ENCODE assay signal across 20 cellular contexts in genomic region chr16:54591816-54592246, GRCh38.
A peak's percentile ranks its signal among the peaks of the same experiment; 100 is the strongest.
DNase-seq lines count a peak whose midpoint lies in the region; ATAC-seq, FAIRE-seq and TF ChIP-seq lines count a peak whose summit lies in the region.
"Had no signal": no experiment of that assay in that cellular context is flagged by ENCODE, and none has a peak within 500 bp of the region (broad histone marks: within the 10 kb centered on the region; RNA-seq: fewer than 3 reads in every experiment).

No MANE protein-coding gene starts in this region.

- no peaks in the 10 kb centered on the region for H3K9me3 ChIP-seq in H1 (ENCODE audit: insufficient read depth in 2 of 2, low read depth in 1 of 2, low read length in 1 of 2)
- H3K9me3 ChIP-seq in neuronal stem cell (replicated peaks in 1 of 2; ENCODE audit: control insufficient read depth in 2 of 2, insufficient read depth in 1 of 2, low read depth in 1 of 2, low read length in 2 of 2) = no peaks in the 10 kb centered on the region
- H3K9me3 ChIP-seq: BE2C, Peyer's patch had no signal

- H3K23ac ChIP-seq in H1 (ENCODE audit: insufficient read length) = no peak overlapping the region
- no peak overlapping the region for H3K23ac ChIP-seq in neuronal stem cell (ENCODE audit: low read depth, low read length, poor library complexity)

- H4K5ac ChIP-seq in H1 (ENCODE audit: insufficient read length, low read depth, low read length) = no peak overlapping the region

- CTCF ChIA-PET in HEK293T (lab: Yijun Ruan, JAX) (no interaction called here), H1 (lab: Charles Lee; ENCODE audit: partially characterized antibody) (no interaction called here)

- H4K8ac ChIP-seq in H1 (ENCODE audit: extremely low read depth, insufficient read depth, low read length) = no peak overlapping the region
- no peak overlapping the region for H4K8ac ChIP-seq in neuronal stem cell (ENCODE audit: low read depth, low read length)

- FAIRE-seq in H1 (lab: Jason Lieb, UNC) = peak; percentile 52
- FAIRE-seq: GM12891 had no signal

- H4K20me1 ChIP-seq in GM23338 (replicated peaks; ENCODE audit: insufficient read depth) (no peaks in the 10 kb centered on the region), H1 (replicated peaks in 1 of 2; ENCODE audit: control insufficient read depth in 1 of 2, insufficient read depth in 2 of 2, low read length in 2 of 2) (no peaks in the 10 kb centered on the region)

- no peaks in the 10 kb centered on the region for H3K9me3 Mint-ChIP-seq in GM23338

- H3K36me3 Mint-ChIP-seq in GM23338 (ENCODE audit: low read depth) = no peaks in the 10 kb centered on the region

- H3K14ac ChIP-seq in H1 (ENCODE audit: insufficient read length) (no peak overlapping the region), neuronal stem cell (ENCODE audit: low read length) (no peak overlapping the region)

- H3K27ac ChIP-seq in GM23338 (ENCODE audit: low read depth) = no peak overlapping the region
- no peak overlapping the region for H3K27ac ChIP-seq in H1 (ENCODE audit: low read depth, low read length)
- H3K27ac ChIP-seq in neuronal stem cell (replicated peaks; ENCODE audit: low read length) = no peak overlapping the region
- H3K27ac ChIP-seq: GM23248, Peyer's patch had no signal

- DNase-seq in GM23338 (ENCODE audit: low spot score) (no peak), HEK293T (ENCODE audit: extremely low spot score) (peak; percentile 27), H1 (ENCODE audit: low read depth in 1 of 2, low spot score in 2 of 2) (peak in 1 of 2 experiments; percentile 27), neuronal stem cell (ENCODE audit: low spot score) (no peak), HCEC 1CT (no peak), sciatic nerve (ENCODE audit: low spot score) (no peak), DMS153 (lab: John Stamatoyannopoulos, UW) (no peak)
- DNase-seq: BE2C, DMS79 treated with DMSO at 0.1 percent for 48 hours, GM23248, KG1, NCI-H1092 treated with DMSO at 0.1 percent for 48 hours, NCI-H1694 treated with DMSO at 0.1 percent for 48 hours, NCI-H2107, NCI-H2227 treated with DMSO at 0.1 percent for 48 hours, NCI-H510A treated with DMSO at 0.1 percent for 48 hours, NCI-H774, Peyer's patch had no signal

- H3K9me2 ChIP-seq in GM23338 (ENCODE audit: insufficient read depth) = no peaks in the 10 kb centered on the region

- H3K4me1 Mint-ChIP-seq in GM23338 = peaks cover 60% of the 10 kb centered on the region

- H3K4ac ChIP-seq in H1 (replicated peaks; ENCODE audit: insufficient read length, low read depth, low read length) (no peak overlapping the region), neuronal stem cell (ENCODE audit: low read length) (no peak overlapping the region)

- TF ChIP-seq CTCF in GM23338 (conservative IDR thresholded peaks at IDR 0.05; ENCODE audit: low read depth in 2 of 2) (no peak), H1 (IDR thresholded peaks at IDR 0.05; ENCODE audit: control extremely low read depth in 1 of 3, insufficient read depth in 1 of 3, low read depth in 1 of 3, low read length in 3 of 3) (no peak)

- intact Hi-C loops in sciatic nerve (cut with DNase I) = no loop called here

- POLR2A ChIA-PET in HEK293T (lab: Yijun Ruan, JAX) = no interaction called here
- POLR2A ChIA-PET in H1 (lab: Charles Lee; ENCODE audit: partially characterized antibody) = no interaction called here

- no peaks in the 10 kb centered on the region for H3K23me2 ChIP-seq in H1 (ENCODE audit: low read depth, low read length)

- peaks cover 33% of the 10 kb centered on the region for H3K4me1 ChIP-seq in GM23338 (ENCODE audit: insufficient read depth)
- peaks cover 5 to 30% (median 20%) of the 10 kb centered on the region in 4 experiments for H3K4me1 ChIP-seq in H1 (replicated peaks in 1 of 4; ENCODE audit: control insufficient read depth in 3 of 4, insufficient read depth in 4 of 4, low read length in 3 of 4)
- H3K4me1 ChIP-seq in neuronal stem cell (ENCODE audit: control insufficient read depth in 2 of 2, insufficient read depth in 1 of 2, low read depth in 1 of 2, low read length in 2 of 2) = peaks cover 7% of the 10 kb centered on the region in 2 donors
- H3K4me1 ChIP-seq: BE2C, Peyer's patch had no signal

- no peaks in the 10 kb centered on the region for H3K79me2 ChIP-seq in GM23338 (replicated peaks; ENCODE audit: insufficient read depth)
- no peaks in the 10 kb centered on the region for H3K79me2 ChIP-seq in H1 (ENCODE audit: control insufficient read depth in 1 of 2, insufficient read depth in 2 of 2, low read length in 2 of 2)

- no peak overlapping the region for H2BK20ac ChIP-seq in H1 (ENCODE audit: low read length)

- no peak for TF ChIP-seq RAD21 in H1 (IDR thresholded peaks at IDR 0.05 in 1 of 2, conservative IDR thresholded peaks at IDR 0.05 in 1 of 2; ENCODE audit: low read depth in 2 of 2, low read length in 2 of 2)

- H3K4me2 ChIP-seq in GM23338 (peak overlapping the region; percentile 48), H1 (ENCODE audit: insufficient read depth in 1 of 2, low read depth in 2 of 2, low read length in 2 of 2) (peak overlapping the region; percentile 41 to 52), neuronal stem cell (ENCODE audit: insufficient read depth, low read length, poor library complexity, severe bottlenecking) (no peak overlapping the region)

- H2BK12ac ChIP-seq in H1 (ENCODE audit: low read depth, low read length) (no peak overlapping the region), neuronal stem cell (ENCODE audit: low read length) (no peak overlapping the region)

- H2AFZ ChIP-seq in GM23338 (no peak overlapping the region), H1 (ENCODE audit: low read length) (no peak overlapping the region), neuronal stem cell (ENCODE audit: low read length) (no peak overlapping the region)
- H2AFZ ChIP-seq: GM23248 had no signal

- H3K18ac ChIP-seq in H1 (ENCODE audit: extremely low read depth, low read length) (no peak overlapping the region; the same call in 1 of the 2 replicates), neuronal stem cell (ENCODE audit: low read length) (peak overlapping the region; percentile 39)

- peak; percentile 79 for ATAC-seq in GM23338
- no peak for ATAC-seq in sciatic nerve
- ATAC-seq: SK-N-SH treated with all-trans-retinoic acid at 6 μM for 48 hours had no signal

- H3K36me3 ChIP-seq in GM23338 (ENCODE audit: insufficient read depth) (no peaks in the 10 kb centered on the region), H1 (ENCODE audit: control insufficient read depth in 2 of 4, insufficient read depth in 4 of 4, low read length in 3 of 4) (no peaks in the 10 kb centered on the region), neuronal stem cell (replicated peaks in 1 of 2; ENCODE audit: control insufficient read depth in 2 of 2, insufficient read depth in 2 of 2, low read length in 2 of 2) (no peaks in the 10 kb centered on the region)
- H3K36me3 ChIP-seq: BE2C, Peyer's patch had no signal

- H3K79me1 ChIP-seq in H1 (ENCODE audit: low read depth, low read length) (no peaks in the 10 kb centered on the region), neuronal stem cell (ENCODE audit: low read depth, low read length) (no peaks in the 10 kb centered on the region)

- no peak overlapping the region for H3K56ac ChIP-seq in H1 (replicated peaks; ENCODE audit: insufficient read length, low read depth, low read length)

- no peak for TF ChIP-seq EP300 in H1 (IDR thresholded peaks at IDR 0.05; ENCODE audit: borderline replicate concordance in 1 of 2, low read depth in 2 of 2, low read length in 2 of 2)

- H4K91ac ChIP-seq in H1 (replicated peaks; ENCODE audit: insufficient read length, low read length) (no peak overlapping the region), neuronal stem cell (ENCODE audit: low read depth, low read length, poor library complexity) (no peak overlapping the region)

- peaks cover 23% of the 10 kb centered on the region for H3K27me3 Mint-ChIP-seq in GM23338 (ENCODE audit: insufficient read depth, low read depth, poor library complexity)

- no peak overlapping the region for H2BK5ac ChIP-seq in H1 (ENCODE audit: low read depth, low read length)
- no peak overlapping the region for H2BK5ac ChIP-seq in neuronal stem cell (ENCODE audit: low read length)

- peaks cover 42% of the 10 kb centered on the region for H3K27me3 ChIP-seq in GM23338 (ENCODE audit: insufficient read depth)
- peaks cover 2 to 24% (median 10%) of the 10 kb centered on the region in 4 experiments; a peak in 6 of 7 replicates for H3K27me3 ChIP-seq in H1 (replicated peaks in 1 of 4; ENCODE audit: control insufficient read depth in 3 of 4, extremely low read depth in 1 of 4, insufficient read depth in 3 of 4, low read length in 3 of 4)
- H3K27me3 ChIP-seq in neuronal stem cell (ENCODE audit: control insufficient read depth in 3 of 3, insufficient read depth in 3 of 3, low read depth in 1 of 3, low read length in 3 of 3) = peaks cover 0 to 65% (median 7%) of the 10 kb centered on the region in 3 experiments
- H3K27me3 ChIP-seq: Peyer's patch had no signal

- no peak overlapping the region for H2BK120ac ChIP-seq in H1 (replicated peaks; ENCODE audit: low read depth, low read length)
- H2BK120ac ChIP-seq in neuronal stem cell (ENCODE audit: low read depth, low read length) = no peak overlapping the region

- H3K4me3 ChIP-seq in GM23338 = peak overlapping the region; percentile 29
- peak overlapping the region in 1 of 4 experiments; percentile 30; a peak in 2 of 8 replicates for H3K4me3 ChIP-seq in H1 (ENCODE audit: extremely low read depth in 1 of 4, insufficient read depth in 2 of 4, low read depth in 3 of 4, low read length in 4 of 4)
- no peak overlapping the region for H3K4me3 ChIP-seq in neuronal stem cell (ENCODE audit: low read length in 2 of 2)
- H3K4me3 ChIP-seq: GM23248, Peyer's patch had no signal

- no peak overlapping the region for H3K27ac Mint-ChIP-seq in GM23338

- H3F3A ChIP-seq in GM23338 (replicated peaks; ENCODE audit: low read depth) = no peaks in the 10 kb centered on the region

- 3% methylated on average over 7 of the region's 7 CpGs; no CpG with 5 or more reads in 1 of the 2 experiments for WGBS in H1 (ENCODE audit: extremely low coverage in 1 of 2, insufficient coverage in 1 of 2, insufficient read length in 1 of 2, insufficient replicate concordance in 2 of 2, low coverage in 1 of 2, low lambda C conversion rate in 2 of 2, missing lambda C conversion rate in 1 of 2), 2 experiments
- WGBS in neuronal stem cell (ENCODE audit: extremely low coverage in 2 of 2, insufficient read length in 2 of 2, insufficient replicate concordance in 1 of 2), 2 donors = no CpG with 5 or more reads among the region's 7 CpGs

- no peak overlapping the region for H2BK15ac ChIP-seq in H1 (ENCODE audit: low read length)
- no peak overlapping the region for H2BK15ac ChIP-seq in neuronal stem cell (ENCODE audit: low read length)

- no peak for TF ChIP-seq POLR2A in H1 (IDR thresholded peaks at IDR 0.05; ENCODE audit: control extremely low read depth in 1 of 2, low read depth in 2 of 2, low read length in 2 of 2)

- H3K4me3 Mint-ChIP-seq in GM23338 = peak overlapping the region; percentile 48; the same call in 2 of the 3 replicates

- H2AK5ac ChIP-seq in H1 (ENCODE audit: low read depth, low read length) (no peak overlapping the region), neuronal stem cell (ENCODE audit: low read depth, low read length) (no peak overlapping the region)

- H3K9ac ChIP-seq in H1 (replicated peaks in 1 of 4; ENCODE audit: extremely low read depth in 1 of 4, low read depth in 3 of 4, low read length in 3 of 4) (no peak overlapping the region), neuronal stem cell (ENCODE audit: low read depth, low read length, poor library complexity) (no peak overlapping the region)
- H3K9ac ChIP-seq: GM23248 had no signal
